In the genomic region with DNA sequence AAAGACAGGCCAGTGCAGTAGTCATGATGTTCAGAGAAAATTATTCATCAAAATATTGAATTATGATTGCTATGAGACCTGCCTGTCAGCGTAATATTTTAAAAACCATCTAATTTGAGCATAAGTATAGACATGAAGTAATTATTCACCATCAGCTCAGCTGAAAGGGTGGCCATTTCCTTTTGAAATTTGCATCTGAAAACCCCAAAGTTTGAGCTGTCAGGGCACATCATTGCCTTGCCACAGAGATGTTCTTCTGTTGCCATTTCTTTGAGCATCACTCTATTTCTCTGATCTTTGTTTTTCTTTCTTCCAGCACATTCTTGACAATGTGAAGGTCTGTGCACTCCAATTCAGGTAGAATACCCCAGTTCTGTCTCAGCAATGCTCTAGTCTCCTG, we compare ENCODE assay signal across 28 cellular contexts.
"Had no signal": no experiment of that assay in that cellular context is flagged by ENCODE, and none has a peak within 500 bp of the region (broad histone marks: within the 10 kb centered on the region; RNA-seq: fewer than 3 reads in every experiment).

No MANE protein-coding gene starts in this region.

- H3K27ac Mint-ChIP-seq: naive thymus-derived CD8-positive, alpha-beta T cell; natural killer cell treated with Interleukin-12 subunit alpha and Interleukin-12 subunit beta and Interleukin-15 and Interleukin-18, amount 100 ng/mL, for 72 hours; nephron progenitor cell; stimulated activated effector memory CD8-positive, alpha-beta T cell treated with anti-CD3 and anti-CD28 coated beads, Interleukin-12 subunit alpha, Interleukin-12 subunit beta, amount 100 ng/mL, for 72 hours; stimulated activated naive B cell treated with anti-CD40 and anti-IgM and Interleukin-4, amounts not matched to agents 10 μg/mL and 1 μg/mL and 100 μg/mL, for 72 hours; stimulated activated naive CD8-positive, alpha-beta T cell treated with anti-CD3 and anti-CD28 coated beads, Interleukin-15, Interleukin-2, amounts not matched to agents 100 ng/mL and 50 ng/mL, for 24 hours; type B pancreatic cell had no signal

- H3K4me3 ChIP-seq: pancreas, prostate gland, right atrium auricular region, right lobe of liver, sigmoid colon, stomach, testis, tibial artery, transverse colon, upper lobe of right lung, uterus had no signal

- H3K36me3 Mint-ChIP-seq: naive thymus-derived CD8-positive, alpha-beta T cell; natural killer cell treated with Interleukin-12 subunit alpha and Interleukin-12 subunit beta and Interleukin-15 and Interleukin-18, amount 100 ng/mL, for 72 hours; stimulated activated effector memory CD8-positive, alpha-beta T cell treated with anti-CD3 and anti-CD28 coated beads, Interleukin-12 subunit alpha, Interleukin-12 subunit beta, amount 100 ng/mL, for 72 hours; stimulated activated naive B cell treated with anti-CD40 and anti-IgM and Interleukin-4, amounts not matched to agents 10 μg/mL and 1 μg/mL and 100 μg/mL, for 72 hours; type B pancreatic cell had no signal

- DNase-seq: naive thymus-derived CD8-positive, alpha-beta T cell; nephron progenitor cell; nucleus accumbens; pancreas; retina; right lobe of liver; sigmoid colon; small intestine; stimulated activated CD4-positive, alpha-beta T cell treated with anti-CD3 and anti-CD28 coated beads, Interleukin-15, amount 100 ng/mL, for 24 hours; stimulated activated CD4-positive, alpha-beta T cell treated with anti-CD3 and anti-CD28 coated beads, Interleukin-2, amount 100 ng/mL, for 24 hours; stimulated activated CD4-positive, alpha-beta T cell treated with anti-CD3 and anti-CD28 coated beads, Interleukin-2, amount 100 ng/mL, for 48 hours; stimulated activated CD4-positive, alpha-beta T cell treated with anti-CD3 and anti-CD28 coated beads, Interleukin-4, amount 100 ng/mL, for 24 hours; stimulated activated naive B cell treated with anti-CD40 and anti-IgM and Interleukin-4, amounts not matched to agents 10 μg/mL and 1 μg/mL and 100 μg/mL, for 72 hours; stimulated activated naive CD4-positive, alpha-beta T cell treated with Interleukin-2 at 50 U/mL for 16 hours; stomach; testis; tibial artery; transverse colon; upper lobe of right lung; uterus had no signal

- FAIRE-seq: pancreas, small intestine had no signal

- H3K4me1 Mint-ChIP-seq: naive thymus-derived CD8-positive, alpha-beta T cell; nephron progenitor cell; neural crest cell; stimulated activated effector memory CD8-positive, alpha-beta T cell treated with anti-CD3 and anti-CD28 coated beads, Interleukin-12 subunit alpha, Interleukin-12 subunit beta, amount 100 ng/mL, for 72 hours had no signal

- H3K9me3 Mint-ChIP-seq: natural killer cell treated with Interleukin-12 subunit alpha and Interleukin-12 subunit beta and Interleukin-15 and Interleukin-18, amount 100 ng/mL, for 72 hours; stimulated activated effector memory CD8-positive, alpha-beta T cell treated with anti-CD3 and anti-CD28 coated beads, Interleukin-12 subunit alpha, Interleukin-12 subunit beta, amount 100 ng/mL, for 72 hours; stimulated activated naive CD8-positive, alpha-beta T cell treated with anti-CD3 and anti-CD28 coated beads, Interleukin-15, Interleukin-2, amounts not matched to agents 100 ng/mL and 50 ng/mL, for 24 hours; type B pancreatic cell had no signal

- H3K27me3 ChIP-seq: neutrophil, pancreas, right atrium auricular region, right lobe of liver, sigmoid colon, stomach, testis, tibial artery, transverse colon, upper lobe of right lung, uterus had no signal

- H3K9me3 ChIP-seq: neutrophil, pancreas, prostate gland, right atrium auricular region, right lobe of liver, sigmoid colon, stomach, testis, tibial artery, transverse colon, upper lobe of right lung, uterus had no signal

- ATAC-seq: naive thymus-derived CD8-positive, alpha-beta T cell; natural killer cell treated with Interleukin-12 subunit alpha and Interleukin-12 subunit beta and Interleukin-15 and Interleukin-18, amount 100 ng/mL, for 72 hours; pancreas; right lobe of liver; stimulated activated effector memory CD8-positive, alpha-beta T cell treated with anti-CD3 and anti-CD28 coated beads, Interleukin-12 subunit alpha, Interleukin-12 subunit beta, amount 100 ng/mL, for 72 hours; stimulated activated naive B cell treated with anti-CD40 and anti-IgM and Interleukin-4, amounts not matched to agents 10 μg/mL and 1 μg/mL and 100 μg/mL, for 72 hours; upper lobe of right lung had no signal

- H3K4me1 ChIP-seq: pancreas, prostate gland, right atrium auricular region, right lobe of liver, sigmoid colon, testis, tibial artery, transverse colon, upper lobe of right lung, uterus had no signal

- H3K4me3 Mint-ChIP-seq: naive thymus-derived CD8-positive, alpha-beta T cell; natural killer cell treated with Interleukin-12 subunit alpha and Interleukin-12 subunit beta and Interleukin-15 and Interleukin-18, amount 100 ng/mL, for 72 hours; nephron progenitor cell; neural crest cell; stimulated activated effector memory CD8-positive, alpha-beta T cell treated with anti-CD3 and anti-CD28 coated beads, Interleukin-12 subunit alpha, Interleukin-12 subunit beta, amount 100 ng/mL, for 72 hours; stimulated activated naive B cell treated with anti-CD40 and anti-IgM and Interleukin-4, amounts not matched to agents 10 μg/mL and 1 μg/mL and 100 μg/mL, for 72 hours; stimulated activated naive CD8-positive, alpha-beta T cell treated with anti-CD3 and anti-CD28 coated beads, Interleukin-15, Interleukin-2, amounts not matched to agents 100 ng/mL and 50 ng/mL, for 24 hours; type B pancreatic cell had no signal

- H3K27ac ChIP-seq: neutrophil, pancreas, prostate gland, right atrium auricular region, right lobe of liver, sigmoid colon, stomach, testis, tibial artery, transverse colon, upper lobe of right lung, uterus had no signal

- H3K36me3 ChIP-seq: neutrophil, pancreas, prostate gland, right atrium auricular region, right lobe of liver, sigmoid colon, stomach, tibial artery, transverse colon, upper lobe of right lung, uterus had no signal

- H3K27me3 Mint-ChIP-seq: stimulated activated naive CD8-positive, alpha-beta T cell treated with anti-CD3 and anti-CD28 coated beads, Interleukin-15, Interleukin-2, amounts not matched to agents 100 ng/mL and 50 ng/mL, for 24 hours; type B pancreatic cell had no signal
